Comparison of ENCODE assay signal across 17 cellular contexts in the genomic region with DNA sequence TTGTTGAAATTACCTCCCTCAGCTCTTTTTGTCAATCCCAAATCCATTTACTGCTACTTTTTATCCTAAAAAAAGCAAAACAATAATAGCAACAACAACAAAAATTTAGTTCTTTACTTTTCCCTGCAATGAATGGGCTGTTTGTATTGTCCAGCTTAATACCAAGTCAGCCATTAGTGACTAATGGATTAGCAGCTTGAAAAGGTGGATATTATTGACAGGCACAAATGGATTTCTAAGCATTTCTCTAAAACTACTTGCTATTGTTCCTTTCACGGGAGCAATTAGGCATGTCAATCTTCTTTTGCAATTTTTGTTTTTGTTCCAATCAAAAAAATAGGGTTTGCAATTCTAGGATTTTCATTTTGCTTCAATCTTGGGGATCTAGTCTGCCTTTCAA. TPM values are rescaled to one million over a fixed set of nuclear protein-coding genes. Genes with fewer than 3 reads are reported as not detected.
A peak's percentile ranks its signal among the peaks of the same experiment; 100 is the strongest.
DNase-seq lines count a peak whose midpoint lies in the region; ATAC-seq, FAIRE-seq and TF ChIP-seq lines count a peak whose summit lies in the region.
"Had no signal": no experiment of that assay in that cellular context is flagged by ENCODE, and none has a peak within 500 bp of the region (broad histone marks: within the 10 kb centered on the region; RNA-seq: fewer than 3 reads in every experiment).

No MANE protein-coding gene starts in this region.

- no peaks in the 10 kb centered on the region for H3K36me3 Mint-ChIP-seq in Caco-2 (ENCODE audit: insufficient read depth, unreplicated experiment)
- H3K36me3 Mint-ChIP-seq in astrocyte (ENCODE audit: low read depth, unreplicated experiment) = peaks cover 1% of the 10 kb centered on the region
- H3K36me3 Mint-ChIP-seq in osteocyte (ENCODE audit: unreplicated experiment) = no peaks in the 10 kb centered on the region
- H3K36me3 Mint-ChIP-seq: naive B cell had no signal

- TF ChIP-seq CTCF in Caco-2 (IDR thresholded peaks at IDR 0.05; ENCODE audit: insufficient read depth in 1 of 2, low read depth in 1 of 2, low read length in 1 of 2, severe bottlenecking in 1 of 2, unreplicated experiment in 1 of 2) (no peak), astrocyte (IDR thresholded peaks at IDR 0.05; ENCODE audit: insufficient read depth, low read depth, low read length) (no peak), osteocyte (IDR thresholded peaks at IDR 0.05) (no peak), adrenal gland (IDR thresholded peaks at IDR 0.05) (no peak)

- H3K9ac ChIP-seq in HUES6 (ENCODE audit: low read length) = no peak overlapping the region
- H3K9ac ChIP-seq in astrocyte (ENCODE audit: low read length) = peak overlapping the region; percentile 8

- H3K9me3 Mint-ChIP-seq in Caco-2 (ENCODE audit: unreplicated experiment) (no peaks in the 10 kb centered on the region), astrocyte (ENCODE audit: unreplicated experiment) (peaks cover 3% of the 10 kb centered on the region), osteocyte (ENCODE audit: unreplicated experiment) (no peaks in the 10 kb centered on the region)
- H3K9me3 Mint-ChIP-seq: activated naive CD4-positive, alpha-beta T cell treated with anti-CD3 and anti-CD28 coated beads for 36 hours; CD4-positive, CD25-positive, alpha-beta regulatory T cell; effector memory CD8-positive, alpha-beta T cell; stimulated activated naive CD8-positive, alpha-beta T cell treated with anti-CD3 and anti-CD28 coated beads, Interleukin-15, Interleukin-2, amounts not matched to agents 100 ng/mL and 50 ng/mL, for 24 hours had no signal

- H3K4me1 Mint-ChIP-seq in Caco-2 (ENCODE audit: low read depth, unreplicated experiment) = peaks cover 6% of the 10 kb centered on the region
- H3K4me1 Mint-ChIP-seq in astrocyte (ENCODE audit: low read depth, unreplicated experiment) = peaks cover 4% of the 10 kb centered on the region
- peaks cover 16% of the 10 kb centered on the region for H3K4me1 Mint-ChIP-seq in osteocyte (ENCODE audit: unreplicated experiment)
- H3K4me1 Mint-ChIP-seq: naive B cell had no signal

- no peak overlapping the region for H3K4me3 ChIP-seq in Caco-2 (ENCODE audit: low read depth, low read length)
- no peak overlapping the region for H3K4me3 ChIP-seq in HUES6 (ENCODE audit: low read depth, low read length)
- no peak overlapping the region for H3K4me3 ChIP-seq in astrocyte (ENCODE audit: insufficient read depth, low read depth, low read length)
- no peak overlapping the region for H3K4me3 ChIP-seq in adrenal gland
- H3K4me3 ChIP-seq: HAP-1, lung had no signal

- no peaks in the 10 kb centered on the region for H3K27me3 Mint-ChIP-seq in Caco-2 (ENCODE audit: insufficient read depth, unreplicated experiment)
- no peaks in the 10 kb centered on the region for H3K27me3 Mint-ChIP-seq in astrocyte (ENCODE audit: low read depth, unreplicated experiment)
- H3K27me3 Mint-ChIP-seq in osteocyte (ENCODE audit: unreplicated experiment) = no peaks in the 10 kb centered on the region
- H3K27me3 Mint-ChIP-seq: naive B cell; stimulated activated naive CD8-positive, alpha-beta T cell treated with anti-CD3 and anti-CD28 coated beads, Interleukin-15, Interleukin-2, amounts not matched to agents 100 ng/mL and 50 ng/mL, for 24 hours had no signal

- intact Hi-C loops in Caco-2 (cut with micrococcal nuclease; ENCODE audit: unreplicated experiment) (loop anchor here (5.0 to 10.0 kb wide), 3 partner anchors 343 to 1065 kb away; no protein-coding TSS in a partner anchor), adrenal gland (cut with DNase I) (no loop called here)

- no TSS peak for BruUV-seq in Caco-2 (replicated peaks; lab: Mats Ljungman, UMichigan)

- H4K20me1 ChIP-seq in astrocyte (ENCODE audit: insufficient read depth, low read length) = no peaks in the 10 kb centered on the region

- H3K27ac Mint-ChIP-seq in Caco-2 (ENCODE audit: unreplicated experiment) = peak overlapping the region; percentile 76
- H3K27ac Mint-ChIP-seq in astrocyte (ENCODE audit: unreplicated experiment) = no peak overlapping the region
- H3K27ac Mint-ChIP-seq in osteocyte (ENCODE audit: unreplicated experiment) = peak overlapping the region; percentile 65
- H3K27ac Mint-ChIP-seq: activated naive CD4-positive, alpha-beta T cell treated with anti-CD3 and anti-CD28 coated beads for 36 hours; CD4-positive, CD25-positive, alpha-beta regulatory T cell; effector memory CD8-positive, alpha-beta T cell; naive B cell had no signal

- H3K4me2 ChIP-seq in astrocyte (ENCODE audit: low read length) = peak overlapping the region; percentile 51

- H3K27me3 ChIP-seq in Caco-2 (replicated peaks; ENCODE audit: control insufficient read depth, insufficient read depth, low read length) (no peaks in the 10 kb centered on the region), HUES6 (ENCODE audit: control insufficient read depth, insufficient read depth, low read length) (no peaks in the 10 kb centered on the region), astrocyte (ENCODE audit: insufficient read depth, low read length) (no peaks in the 10 kb centered on the region), adrenal gland (peaks cover 4% of the 10 kb centered on the region)

- no peak for DNase-seq in Caco-2
- DNase-seq in astrocyte (ENCODE audit: low read depth) = no peak
- DNase-seq in osteocyte (ENCODE audit: extremely low spot score, unreplicated experiment) = no peak
- DNase-seq in stimulated activated CD8-positive, alpha-beta memory T cell treated with anti-CD3 and anti-CD28 coated beads, Interleukin-4, amount 100 ng/mL, for 48 hours = no peak
- DNase-seq in RPMI8226 = no peak
- no peak for DNase-seq in adrenal gland
- DNase-seq: activated CD4-positive, alpha-beta T cell treated with anti-CD3 and anti-CD28 coated beads, Interleukin-2, amount 50 U/mL, for 4 hours; activated naive CD4-positive, alpha-beta T cell treated with anti-CD3 and anti-CD28 coated beads for 36 hours; activated T-cell treated with anti-CD3 and anti-CD28 coated beads, Interleukin-2, amount 50 U/mL, for 1 hour; effector memory CD8-positive, alpha-beta T cell had no signal

- H3K36me3 ChIP-seq in Caco-2 (ENCODE audit: control insufficient read depth, insufficient read depth, low read length) = no peaks in the 10 kb centered on the region
- H3K36me3 ChIP-seq in HUES6 (ENCODE audit: control insufficient read depth, insufficient read depth, low read length) = no peaks in the 10 kb centered on the region
- H3K36me3 ChIP-seq in astrocyte (ENCODE audit: insufficient read depth, low read length) = no peaks in the 10 kb centered on the region
- H3K36me3 ChIP-seq in adrenal gland (replicated peaks in 1 of 2) = no peaks in the 10 kb centered on the region
- H3K36me3 ChIP-seq: HAP-1 had no signal

- no peak overlapping the region for H3K4me3 Mint-ChIP-seq in Caco-2 (ENCODE audit: unreplicated experiment)
- H3K4me3 Mint-ChIP-seq in astrocyte (ENCODE audit: unreplicated experiment) = no peak overlapping the region
- no peak overlapping the region for H3K4me3 Mint-ChIP-seq in osteocyte (ENCODE audit: unreplicated experiment)
- H3K4me3 Mint-ChIP-seq: activated naive CD4-positive, alpha-beta T cell treated with anti-CD3 and anti-CD28 coated beads for 36 hours; CD4-positive, CD25-positive, alpha-beta regulatory T cell; effector memory CD8-positive, alpha-beta T cell; naive B cell; stimulated activated naive CD8-positive, alpha-beta T cell treated with anti-CD3 and anti-CD28 coated beads, Interleukin-15, Interleukin-2, amounts not matched to agents 100 ng/mL and 50 ng/mL, for 24 hours had no signal

- H3K9me3 ChIP-seq in Caco-2 = no peaks in the 10 kb centered on the region
- no peaks in the 10 kb centered on the region for H3K9me3 ChIP-seq in HUES6 (ENCODE audit: control insufficient read depth, insufficient read depth, low read depth, low read length)
- no peaks in the 10 kb centered on the region for H3K9me3 ChIP-seq in astrocyte (ENCODE audit: insufficient read depth, low read depth, low read length)
- H3K9me3 ChIP-seq in adrenal gland (replicated peaks in 1 of 3) = no peaks in the 10 kb centered on the region
- H3K9me3 ChIP-seq: HAP-1 had no signal

- no peak overlapping the region for H2AFZ ChIP-seq in astrocyte (ENCODE audit: low read depth, low read length)

- no peaks in the 10 kb centered on the region for H3K79me2 ChIP-seq in astrocyte (ENCODE audit: insufficient read depth, low read length)

- no peak for TF ChIP-seq POLR2A in adrenal gland (IDR thresholded peaks at IDR 0.05)

- CTCF ChIA-PET in Caco-2 (lab: Charles Lee) = no interaction called here

- 55 to 75% (median 65%) methylated on average over 1 of the region's 1 CpG for WGBS in adrenal gland, 4 donors

- H3K4me1 ChIP-seq in Caco-2 = peaks cover 6% of the 10 kb centered on the region; the same call in 1 of the 2 replicates
- peaks cover 6% of the 10 kb centered on the region; the same call in 1 of the 2 replicates for H3K4me1 ChIP-seq in HUES6 (ENCODE audit: control insufficient read depth, insufficient read depth, low read length)
- no peaks in the 10 kb centered on the region for H3K4me1 ChIP-seq in astrocyte (ENCODE audit: insufficient read depth, low read length)
- no peaks in the 10 kb centered on the region for H3K4me1 ChIP-seq in adrenal gland (replicated peaks in 1 of 2)

- POLR2A ChIA-PET in Caco-2 (lab: Charles Lee) = interaction anchor here (1.1 kb wide), 1 partner anchor 32 kb away, joined by 4 read pairs; a partner anchor contains a TSS

- ATAC-seq in HG03354 (IDR thresholded peaks at IDR 0.05; ENCODE audit: poor library complexity, severe bottlenecking, unreplicated experiment) = no peak

- peak overlapping the region; percentile 72; the same call in 1 of the 2 replicates for H3K27ac ChIP-seq in HUES6 (ENCODE audit: low read depth, low read length)
- H3K27ac ChIP-seq in astrocyte (ENCODE audit: low read depth, low read length) = no peak overlapping the region
- H3K27ac ChIP-seq in adrenal gland = no peak overlapping the region

- no peak for FAIRE-seq in astrocyte (lab: Jason Lieb, UNC)

RNA-seq across cellular contexts. Expression of a gene that starts 32.1 kb away (rescaled TPM):
- 21.5 and 25.3 TPM in 2 replicates for total RNA-seq in Caco-2 (2022)
- 14.6 and 16.7 TPM in 2 replicates for total RNA-seq in astrocyte
- total RNA-seq in osteocyte = 17.7 and 20.7 TPM in 2 replicates
- 10 to 100 TPM; 12.4 to 35.5 (median 21.8) TPM for total RNA-seq in adrenal gland
- polyA plus RNA-seq in adrenal gland = 10 to 100 TPM; 12.8 to 24.7 (median 15.3) TPM
